Comparison of ENCODE assay signal across 8 cellular contexts in the genomic region with DNA sequence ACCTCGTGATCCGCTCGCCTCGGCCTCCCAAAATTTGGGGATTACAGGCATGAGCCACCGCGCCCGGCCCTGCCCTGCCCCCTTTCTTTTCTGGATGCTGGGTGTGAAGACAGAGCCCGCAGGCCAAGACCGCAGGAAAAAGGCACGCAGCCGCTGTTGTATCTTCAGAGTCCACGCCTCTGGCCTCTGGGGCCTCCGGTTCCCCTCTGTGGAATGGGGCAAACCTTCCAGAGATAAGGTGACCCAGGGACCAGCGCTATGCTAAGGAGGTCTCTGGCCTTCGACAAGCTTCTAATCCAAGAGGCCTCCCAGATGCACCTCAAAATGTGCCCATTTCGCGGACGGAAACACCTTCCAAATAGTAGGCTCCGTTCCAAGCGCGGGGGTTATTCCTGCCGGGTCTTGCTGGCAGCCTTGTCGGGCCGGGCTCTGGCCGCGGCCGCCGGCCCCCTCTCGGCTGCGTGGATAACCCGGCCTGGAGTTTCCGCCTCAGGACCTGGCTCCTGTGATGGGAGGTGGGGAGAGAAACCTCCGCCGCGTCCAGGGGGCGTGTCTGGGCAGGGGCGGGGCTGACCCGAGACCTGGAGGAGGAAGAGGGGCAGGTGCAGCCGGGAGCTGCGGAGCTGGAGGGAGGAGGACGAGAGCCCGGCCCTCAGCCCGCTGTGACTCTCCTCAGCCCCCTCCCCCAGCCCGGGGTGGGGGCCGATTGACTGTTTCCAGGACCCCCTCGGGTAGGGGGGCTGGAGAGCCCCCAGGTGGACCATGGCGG. TPM values are rescaled to one million over a fixed set of nuclear protein-coding genes. Genes with fewer than 3 reads are reported as not detected.
A peak's percentile ranks its signal among the peaks of the same experiment; 100 is the strongest.
DNase-seq lines count a peak whose midpoint lies in the region; ATAC-seq and TF ChIP-seq lines count a peak whose summit lies in the region.

No MANE protein-coding gene starts in this region.

- peak overlapping the region; percentile 42 for H2AK9ac ChIP-seq in IMR-90 (replicated peaks; ENCODE audit: low read depth, low read length, poor library complexity)

- H2AK5ac ChIP-seq in IMR-90 (ENCODE audit: low read depth, low read length): no peak overlapping the region

- intact Hi-C loops in IMR-90 (cut with micrococcal nuclease): no loop called here
- intact Hi-C loops in OCI-LY7 (cut with micrococcal nuclease; ENCODE audit: unreplicated experiment): no loop called here

- no peaks in the 10 kb centered on the region for H3K9me1 ChIP-seq in IMR-90 (ENCODE audit: insufficient read depth, low read length)

- peaks cover 9 to 22% (median 13%) of the 10 kb centered on the region in 3 donors for H3K4me1 Mint-ChIP-seq in CD8-positive, alpha-beta memory T cell
- peaks cover 16% of the 10 kb centered on the region for H3K4me1 Mint-ChIP-seq in activated T-cell treated with anti-CD3 and anti-CD28 coated beads, Interleukin-2, amount 50 U/mL, for 4 hours (ENCODE audit: low read depth)

- H2BK5ac ChIP-seq in IMR-90 (ENCODE audit: low read depth, low read length, poor library complexity, severe bottlenecking): no peak overlapping the region

- no peak overlapping the region for H4K91ac ChIP-seq in IMR-90 (ENCODE audit: insufficient read depth, low read depth, low read length)

- no peak overlapping the region for H4K8ac ChIP-seq in IMR-90 (ENCODE audit: low read depth in 2 of 2, low read length in 2 of 2)

- ATAC-seq in IMR-90 (ENCODE audit: low read depth) (peak; percentile 95), GM19351 (IDR thresholded peaks at IDR 0.05; ENCODE audit: unreplicated experiment) (no peak)
- peak; percentile 92 to 94 for ATAC-seq in activated T-cell treated with anti-CD3 and anti-CD28 coated beads, Interleukin-2, amount 50 U/mL, for 4 hours

- dilution Hi-C loops in IMR-90 (cut with HindIII; ENCODE audit: low sequenced_read_pairs, unreplicated experiment): no loop called here

- H3K79me1 ChIP-seq in IMR-90 (ENCODE audit: low read depth in 1 of 2, low read length in 2 of 2): no peaks in the 10 kb centered on the region

- BruUV-seq in IMR-90 (replicated peaks; lab: Mats Ljungman, UMichigan) (no TSS peak), OCI-LY7 (replicated peaks; lab: Mats Ljungman, UMichigan) (no TSS peak)

- TF ChIP-seq RAD21 in IMR-90 (IDR thresholded peaks at IDR 0.05; ENCODE audit: low read length): no peak

- no peak overlapping the region for H3K18ac ChIP-seq in IMR-90 (ENCODE audit: low read depth, low read length)

- H3K27ac Mint-ChIP-seq in CD8-positive, alpha-beta memory T cell: no peak overlapping the region

- H3K4me2 ChIP-seq in IMR-90 (ENCODE audit: low read depth, low read length) (peak overlapping the region; percentile 47; the same call in 1 of the 2 replicates), OCI-LY7 (ENCODE audit: low read length) (peak overlapping the region; percentile 39; the same call in 1 of the 2 replicates)

- H3K4me3 ChIP-seq in CD8-positive, alpha-beta memory T cell (ENCODE audit: low read length): peak overlapping the region; percentile 42
- H3K4me3 ChIP-seq in IMR-90 (ENCODE audit: insufficient read depth, low read depth, low read length) (no peak overlapping the region), OCI-LY7 (ENCODE audit: low read depth, low read length, poor library complexity, severe bottlenecking) (no peak overlapping the region), esophagus (ENCODE audit: low read depth in 1 of 2, low read length in 2 of 2) (peak overlapping the region; percentile 51 to 57)

- peaks cover 5% of the 10 kb centered on the region for H3K27me3 ChIP-seq in CD8-positive, alpha-beta memory T cell (ENCODE audit: insufficient read depth, low read length, poor library complexity, severe bottlenecking)
- H3K27me3 ChIP-seq in IMR-90 (ENCODE audit: control insufficient read depth, insufficient read depth, low read length): peaks cover 38% of the 10 kb centered on the region
- peaks cover 0 to 4% of the 10 kb centered on the region in 2 donors for H3K27me3 ChIP-seq in esophagus (ENCODE audit: control insufficient read depth in 1 of 2, insufficient read depth in 2 of 2, low read length in 2 of 2)

- no peak overlapping the region for H3K4ac ChIP-seq in IMR-90 (ENCODE audit: low read depth, low read length)

- H3K4me3 Mint-ChIP-seq in CD8-positive, alpha-beta memory T cell: peak overlapping the region; percentile 72 to 91 (median 81)
- peak overlapping the region; percentile 69 for H3K4me3 Mint-ChIP-seq in activated T-cell treated with anti-CD3 and anti-CD28 coated beads, Interleukin-2, amount 50 U/mL, for 4 hours

- POLR2A ChIA-PET in CD8-positive, alpha-beta memory T cell (lab: Charles Lee): interaction anchor here (1.1 kb wide), 1 partner anchor 91 kb away, joined by 3 read pairs; no protein-coding TSS in a partner anchor
- POLR2A ChIA-PET in IMR-90 (lab: Charles Lee; ENCODE audit: unreplicated experiment) (no interaction called here), OCI-LY7 (lab: Charles Lee) (no interaction called here)

- no peaks in the 10 kb centered on the region for H3K36me3 Mint-ChIP-seq in CD8-positive, alpha-beta memory T cell
- no peaks in the 10 kb centered on the region for H3K36me3 Mint-ChIP-seq in activated T-cell treated with anti-CD3 and anti-CD28 coated beads, Interleukin-2, amount 50 U/mL, for 4 hours (ENCODE audit: insufficient read depth)

- no peak overlapping the region for H3K23ac ChIP-seq in IMR-90 (ENCODE audit: low read depth, low read length)

- H3K27me3 Mint-ChIP-seq in CD8-positive, alpha-beta memory T cell: peaks cover 7 to 20% of the 10 kb centered on the region in 2 donors
- H3K27me3 Mint-ChIP-seq in activated T-cell treated with anti-CD3 and anti-CD28 coated beads, Interleukin-2, amount 50 U/mL, for 4 hours (ENCODE audit: low read depth): peaks cover 6% of the 10 kb centered on the region

- H3K79me2 ChIP-seq in OCI-LY7 (ENCODE audit: insufficient read depth, low read depth, low read length): no peaks in the 10 kb centered on the region

- no peak overlapping the region for H3K9ac ChIP-seq in IMR-90 (ENCODE audit: low read depth, low read length)

- H3K9me3 Mint-ChIP-seq in CD8-positive, alpha-beta memory T cell: no peaks in the 10 kb centered on the region
- H3K9me3 Mint-ChIP-seq in activated T-cell treated with anti-CD3 and anti-CD28 coated beads, Interleukin-2, amount 50 U/mL, for 4 hours: no peaks in the 10 kb centered on the region

- H2BK15ac ChIP-seq in IMR-90 (ENCODE audit: low read depth, low read length): no peak overlapping the region

- H3K4me1 ChIP-seq in CD8-positive, alpha-beta memory T cell (ENCODE audit: insufficient read depth, low read length): peaks cover 16% of the 10 kb centered on the region
- H3K4me1 ChIP-seq in IMR-90 (ENCODE audit: control insufficient read depth, insufficient read depth, low read length) (no peaks in the 10 kb centered on the region), OCI-LY7 (ENCODE audit: insufficient read depth, low read length, poor library complexity, severe bottlenecking) (no peaks in the 10 kb centered on the region), esophagus (ENCODE audit: control insufficient read depth in 2 of 2, insufficient read depth in 2 of 2, low read length in 1 of 2) (peaks cover 2% of the 10 kb centered on the region in 2 donors)

- in situ Hi-C loops in IMR-90 (cut with MboI; ENCODE audit: low sequenced_read_pairs): no loop called here

- no peak overlapping the region for H2BK20ac ChIP-seq in IMR-90 (ENCODE audit: low read depth, low read length)

- WGBS in IMR-90 (ENCODE audit: extremely low coverage in 2 of 2, insufficient read length in 1 of 2), 2 experiments: 53% methylated on average over 9 of the region's 47 CpGs; no CpG with 5 or more reads in 1 of the 2 experiments
- WGBS in esophagus, 2 donors: 14 to 15% methylated on average over 46 to 47 of the region's 47 CpGs

- H4K20me1 ChIP-seq in IMR-90 (ENCODE audit: insufficient read depth, low read length) (no peaks in the 10 kb centered on the region), OCI-LY7 (ENCODE audit: insufficient read depth, low read length) (no peaks in the 10 kb centered on the region)

- no peak overlapping the region for H4K5ac ChIP-seq in IMR-90 (ENCODE audit: low read depth, low read length)

- H3K14ac ChIP-seq in IMR-90 (replicated peaks; ENCODE audit: low read depth, low read length): no peak overlapping the region

- CTCF ChIA-PET in CD8-positive, alpha-beta memory T cell (lab: Charles Lee): interaction anchor here (0.9 to 1.9 kb wide), 3 partner anchors 36 to 101 kb away, joined by 4 to 8 read pairs (median 4); a partner anchor contains a TSS
- CTCF ChIA-PET in IMR-90 (lab: Yijun Ruan, JAX): no interaction called here
- CTCF ChIA-PET in OCI-LY7 (lab: Charles Lee; ENCODE audit: unreplicated experiment): no interaction called here

- no peaks in the 10 kb centered on the region for H3K9me3 ChIP-seq in CD8-positive, alpha-beta memory T cell (ENCODE audit: low read length)
- no peaks in the 10 kb centered on the region for H3K9me3 ChIP-seq in IMR-90 (ENCODE audit: control insufficient read depth, insufficient read depth, low read length)
- H3K9me3 ChIP-seq in OCI-LY7 (ENCODE audit: low read length): no peaks in the 10 kb centered on the region
- H3K9me3 ChIP-seq in esophagus (ENCODE audit: control insufficient read depth in 2 of 2, insufficient read depth in 1 of 2, low read depth in 1 of 2, low read length in 1 of 2): no peaks in the 10 kb centered on the region

- no peaks in the 10 kb centered on the region for H3K36me3 ChIP-seq in CD8-positive, alpha-beta memory T cell (ENCODE audit: insufficient read depth, low read length)
- H3K36me3 ChIP-seq in IMR-90 (ENCODE audit: control insufficient read depth, insufficient read depth, low read length) (no peaks in the 10 kb centered on the region), OCI-LY7 (ENCODE audit: insufficient read depth, low read length) (no peaks in the 10 kb centered on the region), esophagus (ENCODE audit: control insufficient read depth in 2 of 2, insufficient read depth in 2 of 2, low read length in 1 of 2) (peaks cover 0 to 1% of the 10 kb centered on the region in 2 donors)

- TF ChIP-seq CTCF in IMR-90 (conservative IDR thresholded peaks at IDR 0.05; ENCODE audit: low read depth, low read length) (no peak), OCI-LY7 (conservative IDR thresholded peaks at IDR 0.05; ENCODE audit: low read length) (no peak)

- no peak overlapping the region for H2BK120ac ChIP-seq in IMR-90 (ENCODE audit: low read depth, low read length)

- H3K56ac ChIP-seq in IMR-90 (ENCODE audit: extremely low read depth, insufficient read depth, low read length): no peak overlapping the region

- H2AFZ ChIP-seq in IMR-90 (replicated peaks; ENCODE audit: low read length, poor library complexity) (peak overlapping the region; percentile 80), OCI-LY7 (ENCODE audit: low read length) (no peak overlapping the region)

- no peak for TF ChIP-seq POLR2A in IMR-90 (IDR thresholded peaks at IDR 0.05; ENCODE audit: low read depth, low read length)

- no peaks in the 10 kb centered on the region for H3K9me2 ChIP-seq in OCI-LY7 (ENCODE audit: insufficient read depth, low read length)

- H3K27ac ChIP-seq in CD8-positive, alpha-beta memory T cell (ENCODE audit: low read depth, low read length): no peak overlapping the region
- no peak overlapping the region for H3K27ac ChIP-seq in IMR-90 (ENCODE audit: insufficient read depth, low read length)
- no peak overlapping the region for H3K27ac ChIP-seq in OCI-LY7 (ENCODE audit: low read depth, low read length, poor library complexity, severe bottlenecking)
- H3K27ac ChIP-seq in esophagus (ENCODE audit: low read depth in 2 of 2, low read length in 1 of 2): peak overlapping the region; percentile 69 to 76

- peak; percentile 79 to 89 (median 82) for DNase-seq in CD8-positive, alpha-beta memory T cell
- DNase-seq in IMR-90 (peak; percentile 75), OCI-LY7 (ENCODE audit: low spot score) (peak; percentile 85), myocyte (ENCODE audit: low read depth) (peak; percentile 78)
- DNase-seq in activated T-cell treated with anti-CD3 and anti-CD28 coated beads, Interleukin-2, amount 50 U/mL, for 4 hours: peak; percentile 82
- DNase-seq in stimulated activated CD8-positive, alpha-beta memory T cell treated with anti-CD3 and anti-CD28 coated beads, Interleukin-7, amount 100 ng/mL, for 48 hours (ENCODE audit: extremely low read depth in 1 of 2, low read depth in 1 of 2): peak; percentile 66 to 76

RNA-seq across cellular contexts. Expression of a gene that starts 13.1 kb away (rescaled TPM):
- 1 to 10 TPM; 1.5 to 1.7 TPM for total RNA-seq in CD8-positive, alpha-beta memory T cell
- 16.2 TPM for polyA plus RNA-seq in CD8-positive, alpha-beta memory T cell
- total RNA-seq in IMR-90 (2012; rRNA removed) (not detected in 2 replicates), OCI-LY7 (2022) (1.8 and 2.3 TPM in 2 replicates), myocyte (not detected in 2 replicates)
- polyA plus RNA-seq in IMR-90 (2012; rRNA removed) (not detected in 2 replicates), esophagus (100 to 1,000 TPM in 1 of 2 donors, 10 to 100 TPM in 1; 44.5 to 118 TPM)
- 0.03 TPM in 1 of 2 replicates, not detected in the other for polyA plus RNA-seq in IMR-90 (2012; cell fraction: cytosol; rRNA removed)
- polyA plus RNA-seq in IMR-90 (2012; cell fraction: nucleus; rRNA removed; ENCODE audit: low replicate concordance): not detected in 2 replicates
- total RNA-seq in OCI-LY7 (2014; rRNA removed; shearing (Covaris generic)): 0.69 and 1.8 TPM in 2 replicates
- total RNA-seq in activated T-cell treated with anti-CD3 and anti-CD28 coated beads, Interleukin-2, amount 50 U/mL, for 4 hours: 1 to 10 TPM in 1 of 3 donors, under 1 TPM in 2; 0.61 to 1.1 (median 0.66) TPM
- 0.42 TPM for polyA plus RNA-seq in myocyte (2012)

RNA-seq across cellular contexts. Expression of a gene that starts 21.0 kb away (rescaled TPM):
- total RNA-seq in CD8-positive, alpha-beta memory T cell: 10 to 100 TPM; 26.9 to 27.6 TPM
- 16.0 TPM for polyA plus RNA-seq in CD8-positive, alpha-beta memory T cell
- total RNA-seq in IMR-90 (2012; rRNA removed) (10.8 and 13.6 TPM in 2 replicates), OCI-LY7 (2022) (13.7 and 15.1 TPM in 2 replicates), myocyte (17.9 and 22.8 TPM in 2 replicates)
- polyA plus RNA-seq in IMR-90 (2012; rRNA removed) (23.3 and 28.0 TPM in 2 replicates), esophagus (10 to 100 TPM; 10.4 to 18.1 TPM)
- polyA plus RNA-seq in IMR-90 (2012; cell fraction: cytosol; rRNA removed): 14.8 and 28.7 TPM in 2 replicates
- 21.1 and 41.9 TPM in 2 replicates for polyA plus RNA-seq in IMR-90 (2012; cell fraction: nucleus; rRNA removed; ENCODE audit: low replicate concordance)
- total RNA-seq in OCI-LY7 (2014; rRNA removed; shearing (Covaris generic)): 6.3 and 7.6 TPM in 2 replicates
- total RNA-seq in activated T-cell treated with anti-CD3 and anti-CD28 coated beads, Interleukin-2, amount 50 U/mL, for 4 hours: 10 to 100 TPM; 12.1 to 20.9 (median 16.7) TPM
- 37.9 TPM for polyA plus RNA-seq in myocyte (2012)

RNA-seq across cellular contexts. Expression of a gene that starts 40.2 kb away (rescaled TPM):
- total RNA-seq in CD8-positive, alpha-beta memory T cell: 10 to 100 TPM; 36.3 to 39.0 TPM
- 40.8 TPM for polyA plus RNA-seq in CD8-positive, alpha-beta memory T cell
- total RNA-seq in IMR-90 (2012; rRNA removed) (8.6 and 9.5 TPM in 2 replicates), OCI-LY7 (2022) (25.1 and 28.7 TPM in 2 replicates), myocyte (23.3 and 35.0 TPM in 2 replicates)
- polyA plus RNA-seq in IMR-90 (2012; rRNA removed) (18.4 and 21.0 TPM in 2 replicates), esophagus (10 to 100 TPM; 12.1 to 16.3 TPM)
- 10.4 and 19.6 TPM in 2 replicates for polyA plus RNA-seq in IMR-90 (2012; cell fraction: cytosol; rRNA removed)
- 54.4 and 140 TPM in 2 replicates for polyA plus RNA-seq in IMR-90 (2012; cell fraction: nucleus; rRNA removed; ENCODE audit: low replicate concordance)
- 34.7 and 40.4 TPM in 2 replicates for total RNA-seq in OCI-LY7 (2014; rRNA removed; shearing (Covaris generic))
- 10 to 100 TPM; 44.6 to 48.5 (median 45.4) TPM for total RNA-seq in activated T-cell treated with anti-CD3 and anti-CD28 coated beads, Interleukin-2, amount 50 U/mL, for 4 hours
- polyA plus RNA-seq in myocyte (2012): 19.2 TPM

RNA-seq across cellular contexts. Expression of a gene that starts 41.2 kb away (rescaled TPM):
- 10 to 100 TPM; 85.0 to 95.3 TPM for total RNA-seq in CD8-positive, alpha-beta memory T cell
- 113 TPM for polyA plus RNA-seq in CD8-positive, alpha-beta memory T cell
- total RNA-seq in IMR-90 (2012; rRNA removed): 55.9 and 68.6 TPM in 2 replicates
- polyA plus RNA-seq in IMR-90 (2012; rRNA removed): 75.7 and 96.5 TPM in 2 replicates
- polyA plus RNA-seq in IMR-90 (2012; cell fraction: cytosol; rRNA removed): 126 and 298 TPM in 2 replicates
- 25.4 and 32.2 TPM in 2 replicates for polyA plus RNA-seq in IMR-90 (2012; cell fraction: nucleus; rRNA removed; ENCODE audit: low replicate concordance)
- total RNA-seq in OCI-LY7 (2014; rRNA removed; shearing (Covaris generic)): 88.7 and 93.1 TPM in 2 replicates
- 60.4 and 66.6 TPM in 2 replicates for total RNA-seq in OCI-LY7 (2022)
- total RNA-seq in activated T-cell treated with anti-CD3 and anti-CD28 coated beads, Interleukin-2, amount 50 U/mL, for 4 hours: 100 to 1,000 TPM in 2 of 3 donors, 10 to 100 TPM in 1; 95.8 to 132 (median 125) TPM
- polyA plus RNA-seq in esophagus: 10 to 100 TPM; 80.0 to 83.8 TPM
- total RNA-seq in myocyte: 30.4 and 41.9 TPM in 2 replicates
- 64.7 TPM for polyA plus RNA-seq in myocyte (2012)

RNA-seq across cellular contexts. Expression of a gene that starts 50.7 kb away (rescaled TPM):
- not detected for total RNA-seq in CD8-positive, alpha-beta memory T cell
- not detected for polyA plus RNA-seq in CD8-positive, alpha-beta memory T cell
- total RNA-seq in IMR-90 (2012; rRNA removed): not detected in 2 replicates
- polyA plus RNA-seq in IMR-90 (2012; rRNA removed): not detected in 2 replicates
- not detected in 2 replicates for polyA plus RNA-seq in IMR-90 (2012; cell fraction: cytosol; rRNA removed)
- not detected in 2 replicates for polyA plus RNA-seq in IMR-90 (2012; cell fraction: nucleus; rRNA removed; ENCODE audit: low replicate concordance)
- not detected in 2 replicates for total RNA-seq in OCI-LY7 (2014; rRNA removed; shearing (Covaris generic))
- total RNA-seq in OCI-LY7 (2022): not detected in 2 replicates
- total RNA-seq in activated T-cell treated with anti-CD3 and anti-CD28 coated beads, Interleukin-2, amount 50 U/mL, for 4 hours: not detected
- polyA plus RNA-seq in esophagus: not detected
- total RNA-seq in myocyte: not detected in 2 replicates
- not detected for polyA plus RNA-seq in myocyte (2012)

Comparison
In these comparisons a context has a peak if more than half of its experiments do, and no peak if none do; other contexts are left out.
1. H3K27ac ChIP-seq: peak in esophagus (2 of 2); none in CD8-positive, alpha-beta memory T cell (single experiment), IMR-90 (single experiment) and OCI-LY7 (single experiment).
2. H3K4me3 ChIP-seq: peak in CD8-positive, alpha-beta memory T cell (single experiment) and esophagus (2 of 2); none in IMR-90 (single experiment) and OCI-LY7 (single experiment).
3. Peak in every context shown above with its lines, with median percentiles within 50 percentile points of each other: DNase-seq.